ENCODE assay signal across 2 cellular contexts in genomic region chr4:48904541-48905142, GRCh38.
TF ChIP-seq lines count a peak whose summit lies in the region.

No MANE protein-coding gene starts in this region.

TF ChIP-seq in liver, 16 proteins besides CTCF, POLR2A, EP300 and RAD21:
- TF ChIP-seq REST (IDR thresholded peaks at IDR 0.05) = no peak
- TF ChIP-seq NR2F2 (IDR thresholded peaks at IDR 0.05) = no peak
- TF ChIP-seq MAX (IDR thresholded peaks at IDR 0.05) = no peak
- TF ChIP-seq HNF4A (conservative IDR thresholded peaks at IDR 0.05) = no peak
- TF ChIP-seq TAF1 (conservative IDR thresholded peaks at IDR 0.05) = no peak
- TF ChIP-seq GABPA (IDR thresholded peaks at IDR 0.05 in 1 of 2, conservative IDR thresholded peaks at IDR 0.05 in 1 of 2) = no peak
- no peak for TF ChIP-seq FOXA1 (IDR thresholded peaks at IDR 0.05)
- no peak for TF ChIP-seq EGR1 (IDR thresholded peaks at IDR 0.05; ENCODE audit: low read depth in 2 of 2)
- TF ChIP-seq ATF3 (IDR thresholded peaks at IDR 0.05) = no peak
- no peak for TF ChIP-seq FOXA2 (IDR thresholded peaks at IDR 0.05)

TF ChIP-seq in HepG2, 621 proteins besides CTCF, POLR2A, EP300 and RAD21:
- no peak for TF ChIP-seq ZNF124 (CRISPR knock-in tag; IDR thresholded peaks at IDR 0.05)
- TF ChIP-seq ZNF614 (CRISPR knock-in tag; IDR thresholded peaks at IDR 0.05; ENCODE audit: borderline replicate concordance) = no peak
- no peak for TF ChIP-seq MED13 (CRISPR knock-in tag; IDR thresholded peaks at IDR 0.05)
- TF ChIP-seq NCOR1 (IDR thresholded peaks at IDR 0.05; ENCODE audit: borderline replicate concordance, low read length) = no peak
- no peak for TF ChIP-seq ZNF615 (CRISPR knock-in tag; IDR thresholded peaks at IDR 0.05; ENCODE audit: borderline replicate concordance)
- no peak for TF ChIP-seq NR2F6 (IDR thresholded peaks at IDR 0.05)
- no peak for TF ChIP-seq NR2F6 (CRISPR knock-in tag; IDR thresholded peaks at IDR 0.05)
- no peak for TF ChIP-seq ERF (CRISPR knock-in tag; IDR thresholded peaks at IDR 0.05)
- no peak for TF ChIP-seq CENPT (CRISPR knock-in tag; IDR thresholded peaks at IDR 0.05; ENCODE audit: low read depth)
- TF ChIP-seq FOXJ3 (CRISPR knock-in tag; IDR thresholded peaks at IDR 0.05; ENCODE audit: borderline replicate concordance) = no peak
- no peak for TF ChIP-seq ZNF7 (CRISPR knock-in tag; IDR thresholded peaks at IDR 0.05)
- no peak for TF ChIP-seq ZNF501 (CRISPR knock-in tag; IDR thresholded peaks at IDR 0.05)
- TF ChIP-seq ZMAT5 (CRISPR knock-in tag; IDR thresholded peaks at IDR 0.05; ENCODE audit: borderline replicate concordance, low read depth) = no peak
- TF ChIP-seq ZNF274 (CRISPR knock-in tag; IDR thresholded peaks at IDR 0.05) = no peak
- TF ChIP-seq HMGA1 (CRISPR knock-in tag; conservative IDR thresholded peaks at IDR 0.05) = no peak
- no peak for TF ChIP-seq FOSL1 (CRISPR knock-in tag; IDR thresholded peaks at IDR 0.05; ENCODE audit: borderline replicate concordance)
- TF ChIP-seq THAP7 (CRISPR knock-in tag; IDR thresholded peaks at IDR 0.05) = no peak
- TF ChIP-seq ZNF775 (CRISPR knock-in tag; IDR thresholded peaks at IDR 0.05; ENCODE audit: borderline replicate concordance) = no peak
- TF ChIP-seq NR2C2 (CRISPR knock-in tag; IDR thresholded peaks at IDR 0.05; ENCODE audit: borderline replicate concordance) = no peak
- TF ChIP-seq ZFP41 (CRISPR knock-in tag; IDR thresholded peaks at IDR 0.05; ENCODE audit: borderline replicate concordance) = no peak
- TF ChIP-seq BATF2 (CRISPR knock-in tag; IDR thresholded peaks at IDR 0.05) = no peak
